In the genomic region with DNA sequence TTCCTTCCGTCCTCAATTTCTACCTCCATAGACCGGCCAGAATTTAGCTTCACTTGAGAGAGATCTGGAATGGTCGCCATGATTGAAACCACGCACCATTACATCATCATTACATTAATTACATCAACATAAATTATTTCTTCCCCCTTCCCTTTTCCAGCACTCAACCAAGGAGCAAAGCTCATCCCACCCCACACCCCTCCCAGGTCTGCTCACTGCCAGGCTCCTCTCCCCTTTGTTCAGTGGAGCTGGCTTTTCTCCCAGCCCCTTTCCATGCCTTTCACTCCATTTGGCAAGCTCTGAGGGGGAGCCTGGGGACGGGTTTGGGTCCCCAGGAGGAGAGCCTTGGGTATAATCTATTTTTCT, we compare ENCODE assay signal across 3 cellular contexts.
TF ChIP-seq lines count a peak whose summit lies in the region.

No MANE protein-coding gene starts in this region.

TF ChIP-seq in GM23338, 12 proteins besides CTCF, POLR2A, EP300 and RAD21 (continues in another document):
- TF ChIP-seq CREB1 (CRISPR knock-in tag; IDR thresholded peaks at IDR 0.05; ENCODE audit: low read depth) (no peak), EZH2phosphoT487 (IDR thresholded peaks at IDR 0.05; ENCODE audit: unreplicated experiment) (no peak), JUNB (IDR thresholded peaks at IDR 0.05; ENCODE audit: unreplicated experiment) (no peak), STAT1 (IDR thresholded peaks at IDR 0.05; ENCODE audit: unreplicated experiment) (no peak), EZH2 (IDR thresholded peaks at IDR 0.05; ENCODE audit: low read depth, unreplicated experiment) (no peak), NANOG (IDR thresholded peaks at IDR 0.05; ENCODE audit: borderline replicate concordance) (no peak), POLR2AphosphoS5 (IDR thresholded peaks at IDR 0.05; ENCODE audit: low read depth) (no peak; the same call in none of the 2 replicates), ZNF331 (CRISPR knock-in tag; IDR thresholded peaks at IDR 0.05; ENCODE audit: low read depth) (no peak)
- TF ChIP-seq, protein P1, sequence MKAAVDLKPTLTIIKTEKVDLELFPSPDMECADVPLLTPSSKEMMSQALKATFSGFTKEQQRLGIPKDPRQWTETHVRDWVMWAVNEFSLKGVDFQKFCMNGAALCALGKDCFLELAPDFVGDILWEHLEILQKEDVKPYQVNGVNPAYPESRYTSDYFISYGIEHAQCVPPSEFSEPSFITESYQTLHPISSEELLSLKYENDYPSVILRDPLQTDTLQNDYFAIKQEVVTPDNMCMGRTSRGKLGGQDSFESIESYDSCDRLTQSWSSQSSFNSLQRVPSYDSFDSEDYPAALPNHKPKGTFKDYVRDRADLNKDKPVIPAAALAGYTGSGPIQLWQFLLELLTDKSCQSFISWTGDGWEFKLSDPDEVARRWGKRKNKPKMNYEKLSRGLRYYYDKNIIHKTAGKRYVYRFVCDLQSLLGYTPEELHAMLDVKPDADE (IDR thresholded peaks at IDR 0.05), result no peak
- TF ChIP-seq, protein P2, sequence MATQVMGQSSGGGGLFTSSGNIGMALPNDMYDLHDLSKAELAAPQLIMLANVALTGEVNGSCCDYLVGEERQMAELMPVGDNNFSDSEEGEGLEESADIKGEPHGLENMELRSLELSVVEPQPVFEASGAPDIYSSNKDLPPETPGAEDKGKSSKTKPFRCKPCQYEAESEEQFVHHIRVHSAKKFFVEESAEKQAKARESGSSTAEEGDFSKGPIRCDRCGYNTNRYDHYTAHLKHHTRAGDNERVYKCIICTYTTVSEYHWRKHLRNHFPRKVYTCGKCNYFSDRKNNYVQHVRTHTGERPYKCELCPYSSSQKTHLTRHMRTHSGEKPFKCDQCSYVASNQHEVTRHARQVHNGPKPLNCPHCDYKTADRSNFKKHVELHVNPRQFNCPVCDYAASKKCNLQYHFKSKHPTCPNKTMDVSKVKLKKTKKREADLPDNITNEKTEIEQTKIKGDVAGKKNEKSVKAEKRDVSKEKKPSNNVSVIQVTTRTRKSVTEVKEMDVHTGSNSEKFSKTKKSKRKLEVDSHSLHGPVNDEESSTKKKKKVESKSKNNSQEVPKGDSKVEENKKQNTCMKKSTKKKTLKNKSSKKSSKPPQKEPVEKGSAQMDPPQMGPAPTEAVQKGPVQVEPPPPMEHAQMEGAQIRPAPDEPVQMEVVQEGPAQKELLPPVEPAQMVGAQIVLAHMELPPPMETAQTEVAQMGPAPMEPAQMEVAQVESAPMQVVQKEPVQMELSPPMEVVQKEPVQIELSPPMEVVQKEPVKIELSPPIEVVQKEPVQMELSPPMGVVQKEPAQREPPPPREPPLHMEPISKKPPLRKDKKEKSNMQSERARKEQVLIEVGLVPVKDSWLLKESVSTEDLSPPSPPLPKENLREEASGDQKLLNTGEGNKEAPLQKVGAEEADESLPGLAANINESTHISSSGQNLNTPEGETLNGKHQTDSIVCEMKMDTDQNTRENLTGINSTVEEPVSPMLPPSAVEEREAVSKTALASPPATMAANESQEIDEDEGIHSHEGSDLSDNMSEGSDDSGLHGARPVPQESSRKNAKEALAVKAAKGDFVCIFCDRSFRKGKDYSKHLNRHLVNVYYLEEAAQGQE (IDR thresholded peaks at IDR 0.05; ENCODE audit: unreplicated experiment), result no peak

TF ChIP-seq in WTC11, 78 proteins besides CTCF, POLR2A, EP300 and RAD21 (continues in another document):
- no peak for TF ChIP-seq SP1 (CRISPR knock-in tag; conservative IDR thresholded peaks at IDR 0.05)
- no peak for TF ChIP-seq ZNF232 (CRISPR knock-in tag; IDR thresholded peaks at IDR 0.05)
- TF ChIP-seq, protein P3, sequence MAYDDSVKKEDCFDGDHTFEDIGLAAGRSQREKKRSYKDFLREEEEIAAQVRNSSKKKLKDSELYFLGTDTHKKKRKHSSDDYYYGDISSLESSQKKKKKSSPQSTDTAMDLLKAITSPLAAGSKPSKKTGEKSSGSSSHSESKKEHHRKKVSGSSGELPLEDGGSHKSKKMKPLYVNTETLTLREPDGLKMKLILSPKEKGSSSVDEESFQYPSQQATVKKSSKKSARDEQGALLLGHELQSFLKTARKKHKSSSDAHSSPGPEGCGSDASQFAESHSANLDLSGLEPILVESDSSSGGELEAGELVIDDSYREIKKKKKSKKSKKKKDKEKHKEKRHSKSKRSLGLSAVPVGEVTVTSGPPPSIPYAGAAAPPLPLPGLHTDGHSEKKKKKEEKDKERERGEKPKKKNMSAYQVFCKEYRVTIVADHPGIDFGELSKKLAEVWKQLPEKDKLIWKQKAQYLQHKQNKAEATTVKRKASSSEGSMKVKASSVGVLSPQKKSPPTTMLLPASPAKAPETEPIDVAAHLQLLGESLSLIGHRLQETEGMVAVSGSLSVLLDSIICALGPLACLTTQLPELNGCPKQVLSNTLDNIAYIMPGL (CRISPR knock-in tag; IDR thresholded peaks at IDR 0.05), result no peak
- no peak for TF ChIP-seq ZNF423 (CRISPR knock-in tag; IDR thresholded peaks at IDR 0.05)
- TF ChIP-seq, protein P4, sequence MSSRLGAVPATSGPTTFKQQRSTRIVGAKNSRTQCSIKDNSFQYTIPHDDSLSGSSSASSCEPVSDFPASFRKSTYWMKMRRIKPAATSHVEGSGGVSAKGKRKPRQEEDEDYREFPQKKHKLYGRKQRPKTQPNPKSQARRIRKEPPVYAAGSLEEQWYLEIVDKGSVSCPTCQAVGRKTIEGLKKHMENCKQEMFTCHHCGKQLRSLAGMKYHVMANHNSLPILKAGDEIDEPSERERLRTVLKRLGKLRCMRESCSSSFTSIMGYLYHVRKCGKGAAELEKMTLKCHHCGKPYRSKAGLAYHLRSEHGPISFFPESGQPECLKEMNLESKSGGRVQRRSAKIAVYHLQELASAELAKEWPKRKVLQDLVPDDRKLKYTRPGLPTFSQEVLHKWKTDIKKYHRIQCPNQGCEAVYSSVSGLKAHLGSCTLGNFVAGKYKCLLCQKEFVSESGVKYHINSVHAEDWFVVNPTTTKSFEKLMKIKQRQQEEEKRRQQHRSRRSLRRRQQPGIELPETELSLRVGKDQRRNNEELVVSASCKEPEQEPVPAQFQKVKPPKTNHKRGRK (CRISPR knock-in tag; IDR thresholded peaks at IDR 0.05; ENCODE audit: borderline replicate concordance), result no peak
- TF ChIP-seq TEAD4 (CRISPR knock-in tag; IDR thresholded peaks at IDR 0.05), result no peak
- TF ChIP-seq, protein P5, sequence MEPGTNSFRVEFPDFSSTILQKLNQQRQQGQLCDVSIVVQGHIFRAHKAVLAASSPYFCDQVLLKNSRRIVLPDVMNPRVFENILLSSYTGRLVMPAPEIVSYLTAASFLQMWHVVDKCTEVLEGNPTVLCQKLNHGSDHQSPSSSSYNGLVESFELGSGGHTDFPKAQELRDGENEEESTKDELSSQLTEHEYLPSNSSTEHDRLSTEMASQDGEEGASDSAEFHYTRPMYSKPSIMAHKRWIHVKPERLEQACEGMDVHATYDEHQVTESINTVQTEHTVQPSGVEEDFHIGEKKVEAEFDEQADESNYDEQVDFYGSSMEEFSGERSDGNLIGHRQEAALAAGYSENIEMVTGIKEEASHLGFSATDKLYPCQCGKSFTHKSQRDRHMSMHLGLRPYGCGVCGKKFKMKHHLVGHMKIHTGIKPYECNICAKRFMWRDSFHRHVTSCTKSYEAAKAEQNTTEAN (CRISPR knock-in tag; IDR thresholded peaks at IDR 0.05), result no peak
- TF ChIP-seq NFE2L1 (CRISPR knock-in tag; IDR thresholded peaks at IDR 0.05), result no peak
- TF ChIP-seq, protein P6, sequence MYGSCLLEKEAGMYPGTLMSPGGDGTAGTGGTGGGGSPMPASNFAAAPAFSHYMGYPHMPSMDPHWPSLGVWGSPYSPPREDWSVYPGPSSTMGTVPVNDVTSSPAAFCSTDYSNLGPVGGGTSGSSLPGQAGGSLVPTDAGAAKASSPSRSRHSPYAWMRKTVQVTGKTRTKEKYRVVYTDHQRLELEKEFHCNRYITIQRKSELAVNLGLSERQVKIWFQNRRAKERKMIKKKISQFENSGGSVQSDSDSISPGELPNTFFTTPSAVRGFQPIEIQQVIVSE (CRISPR knock-in tag; IDR thresholded peaks at IDR 0.05; ENCODE audit: borderline replicate concordance), result 0 out of 2 replicates have a peak, but pooled peaks have one; percentile 1
- TF ChIP-seq, protein P7, sequence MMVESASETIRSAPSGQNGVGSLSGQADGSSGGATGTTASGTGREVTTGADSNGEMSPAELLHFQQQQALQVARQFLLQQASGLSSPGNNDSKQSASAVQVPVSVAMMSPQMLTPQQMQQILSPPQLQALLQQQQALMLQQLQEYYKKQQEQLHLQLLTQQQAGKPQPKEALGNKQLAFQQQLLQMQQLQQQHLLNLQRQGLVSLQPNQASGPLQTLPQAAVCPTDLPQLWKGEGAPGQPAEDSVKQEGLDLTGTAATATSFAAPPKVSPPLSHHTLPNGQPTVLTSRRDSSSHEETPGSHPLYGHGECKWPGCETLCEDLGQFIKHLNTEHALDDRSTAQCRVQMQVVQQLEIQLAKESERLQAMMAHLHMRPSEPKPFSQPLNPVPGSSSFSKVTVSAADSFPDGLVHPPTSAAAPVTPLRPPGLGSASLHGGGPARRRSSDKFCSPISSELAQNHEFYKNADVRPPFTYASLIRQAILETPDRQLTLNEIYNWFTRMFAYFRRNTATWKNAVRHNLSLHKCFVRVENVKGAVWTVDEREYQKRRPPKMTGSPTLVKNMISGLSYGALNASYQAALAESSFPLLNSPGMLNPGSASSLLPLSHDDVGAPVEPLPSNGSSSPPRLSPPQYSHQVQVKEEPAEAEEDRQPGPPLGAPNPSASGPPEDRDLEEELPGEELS (CRISPR knock-in tag; IDR thresholded peaks at IDR 0.05), result no peak
- no peak for TF ChIP-seq ESRRA (CRISPR knock-in tag; IDR thresholded peaks at IDR 0.05; ENCODE audit: borderline replicate concordance)

TF ChIP-seq in HepG2, 621 proteins besides CTCF, POLR2A, EP300 and RAD21:
- TF ChIP-seq ATF7 (IDR thresholded peaks at IDR 0.05) (peak; percentile 91), ATF7 (CRISPR knock-in tag; IDR thresholded peaks at IDR 0.05) (no peak), HOXA5 (CRISPR knock-in tag; IDR thresholded peaks at IDR 0.05) (0 out of 2 replicates have a peak, but pooled peaks have one; percentile 30), NONO (IDR thresholded peaks at IDR 0.05) (no peak), NONO (CRISPR knock-in tag; conservative IDR thresholded peaks at IDR 0.05) (no peak; the same call in 1 of the 2 replicates)
TF ChIP-seq in HepG2: peak in this region for 2.
